In the genomic region with DNA sequence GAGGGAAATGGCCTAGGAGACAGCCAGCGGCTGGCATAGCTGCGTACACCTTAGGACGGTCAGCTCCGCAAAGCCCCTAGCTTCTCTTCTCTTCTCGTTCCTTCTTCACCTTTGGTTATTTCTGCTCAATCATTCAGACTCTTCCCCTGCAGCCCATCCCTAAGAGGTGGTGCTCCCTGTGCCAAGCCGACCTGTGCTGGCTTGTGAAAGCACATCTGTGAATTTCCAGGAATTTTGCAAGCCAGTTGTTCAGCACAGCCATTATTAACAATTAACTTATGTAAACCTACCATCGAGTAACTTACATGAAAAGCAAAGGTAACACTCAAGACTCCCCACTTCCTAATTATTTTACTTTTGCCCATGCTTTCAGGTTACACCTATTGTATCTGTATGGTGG, we compare ENCODE assay signal across 1 cellular context.
TF ChIP-seq lines count a peak whose summit lies in the region.

No MANE protein-coding gene starts in this region.

TF ChIP-seq in WTC11, 78 proteins besides CTCF, POLR2A, EP300 and RAD21 (continued from another document):
- TF ChIP-seq JAZF1 (CRISPR knock-in tag; IDR thresholded peaks at IDR 0.05) (no peak), TEAD1 (CRISPR knock-in tag; IDR thresholded peaks at IDR 0.05) (no peak), ZNF532 (CRISPR knock-in tag; IDR thresholded peaks at IDR 0.05; ENCODE audit: borderline replicate concordance) (no peak), ZMAT4 (CRISPR knock-in tag; IDR thresholded peaks at IDR 0.05) (no peak)
- TF ChIP-seq, protein P1, sequence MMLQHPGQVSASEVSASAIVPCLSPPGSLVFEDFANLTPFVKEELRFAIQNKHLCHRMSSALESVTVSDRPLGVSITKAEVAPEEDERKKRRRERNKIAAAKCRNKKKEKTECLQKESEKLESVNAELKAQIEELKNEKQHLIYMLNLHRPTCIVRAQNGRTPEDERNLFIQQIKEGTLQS (CRISPR knock-in tag; conservative IDR thresholded peaks at IDR 0.05) = no peak
